20 cellular contexts compared by ENCODE assay signal in the genomic region with DNA sequence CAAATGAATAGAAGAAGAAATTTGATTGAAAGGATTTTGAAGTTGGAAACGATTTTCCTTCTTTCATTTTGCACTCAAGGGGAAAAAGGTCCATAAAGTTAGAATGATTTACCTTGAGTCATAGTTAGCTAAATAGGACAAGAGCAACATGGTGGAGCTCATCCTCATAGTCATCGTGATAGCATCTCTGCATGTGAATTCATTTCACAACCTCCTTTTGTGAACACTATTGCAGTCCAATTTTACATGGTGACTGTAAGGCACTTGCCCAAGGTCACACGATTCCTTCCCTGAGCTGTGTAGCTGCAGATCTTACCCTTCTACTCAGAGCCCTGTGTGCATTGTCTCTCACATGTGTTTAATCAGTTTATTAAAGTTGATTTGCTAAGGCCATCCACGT.
DNase-seq lines count a peak whose midpoint lies in the region; ATAC-seq and TF ChIP-seq lines count a peak whose summit lies in the region.
"Had no signal": no experiment of that assay in that cellular context is flagged by ENCODE, and none has a peak within 500 bp of the region (broad histone marks: within the 10 kb centered on the region; RNA-seq: fewer than 3 reads in every experiment).

No MANE protein-coding gene starts in this region.

- H3K9ac ChIP-seq in SK-N-SH, result no peak overlapping the region
- H3K9ac ChIP-seq in subcutaneous abdominal adipose tissue (ENCODE audit: low read length in 5 of 5), result no peak overlapping the region

- no peak overlapping the region for H3K4me2 ChIP-seq in SK-N-SH

- ATAC-seq in SK-N-SH treated with all-trans-retinoic acid at 6 μM for 48 hours, result no peak
- no peak for ATAC-seq in GM21526 (IDR thresholded peaks at IDR 0.05; ENCODE audit: low FRiP score, unreplicated experiment)
- ATAC-seq in aorta (ENCODE audit: low FRiP score), result no peak
- ATAC-seq: K562 had no signal

- TF ChIP-seq EP300 in SK-N-SH (IDR thresholded peaks at IDR 0.05; ENCODE audit: borderline replicate concordance in 1 of 2, low read depth in 1 of 2, low read length in 1 of 2), result no peak

- no peaks in the 10 kb centered on the region for H3K9me2 ChIP-seq in SK-N-SH

- WGBS in SK-N-SH (ENCODE audit: low lambda C conversion rate), result 67% methylated on average over 4 of the region's 4 CpGs
- 85 to 86% methylated on average over 4 of the region's 4 CpGs for WGBS in aorta, 2 donors

- no peaks in the 10 kb centered on the region for H3F3A ChIP-seq in SK-N-SH (replicated peaks; ENCODE audit: insufficient read depth)

- CTCF ChIA-PET in SK-N-SH (lab: Yijun Ruan, JAX), result interaction anchor here (1.3 to 2.4 kb wide), 3 partner anchors 25 to 133 kb away, joined by 3 to 7 read pairs (median 3); no protein-coding TSS in a partner anchor

- H3K27me3 ChIP-seq in SK-N-SH (ENCODE audit: insufficient read depth) (no peaks in the 10 kb centered on the region), subcutaneous abdominal adipose tissue (ENCODE audit: control insufficient read depth in 5 of 5, insufficient read depth in 4 of 5, low read length in 5 of 5) (no peaks in the 10 kb centered on the region), aorta (ENCODE audit: control insufficient read depth in 1 of 2, insufficient read depth in 2 of 2, low read length in 1 of 2) (no peaks in the 10 kb centered on the region)

- DNase-seq in SK-N-SH (no peak), HT1080 (ENCODE audit: low read depth) (peak; percentile 12), fibroblast of mammary gland (ENCODE audit: low read depth) (peak; percentile 64), glutamatergic neuron (no peak), aorta (no peak)
- DNase-seq: C1 segment of cervical spinal cord; DMS 273 treated with DMSO at 0.1 percent for 48 hours; H7; NCI-H1436; NCI-H2029; NCI-H2171; NCI-H446; NK-92 treated with Interleukin-12 subunit alpha and Interleukin-12 subunit beta, amount 100 ng/mL, for 24 hours; SIG-M5 had no signal

- H3K27ac ChIP-seq in SK-N-SH (ENCODE audit: low read depth in 2 of 2, low read length in 1 of 2) (no peak overlapping the region), subcutaneous abdominal adipose tissue (ENCODE audit: low read depth, low read length) (peak overlapping the region; percentile 32), aorta (ENCODE audit: low read depth in 1 of 2, low read length in 2 of 2) (no peak overlapping the region)
- H3K27ac ChIP-seq: 22Rv1, HL-60 had no signal

- H3K36me3 ChIP-seq in SK-N-SH (replicated peaks in 1 of 2; ENCODE audit: control insufficient read depth in 1 of 2, insufficient read depth in 2 of 2, low read length in 1 of 2) (no peaks in the 10 kb centered on the region), subcutaneous abdominal adipose tissue (ENCODE audit: control insufficient read depth in 5 of 5, insufficient read depth in 5 of 5, low read length in 5 of 5) (no peaks in the 10 kb centered on the region), aorta (ENCODE audit: control insufficient read depth in 1 of 2, insufficient read depth in 2 of 2, low read length in 1 of 2) (no peaks in the 10 kb centered on the region)

- TF ChIP-seq CTCF in SK-N-SH (IDR thresholded peaks at IDR 0.05) (no peak), fibroblast of mammary gland (conservative IDR thresholded peaks at IDR 0.05; ENCODE audit: control insufficient read depth, insufficient read depth, low read depth, low read length) (no peak), glutamatergic neuron (IDR thresholded peaks at IDR 0.05; ENCODE audit: partially characterized antibody, unreplicated experiment) (no peak)

- no peak overlapping the region for H3K4me3 ChIP-seq in SK-N-SH (ENCODE audit: low read depth in 2 of 2, low read length in 1 of 2)
- no peak overlapping the region for H3K4me3 ChIP-seq in fibroblast of mammary gland (ENCODE audit: control insufficient read depth, low read depth, low read length)
- no peak overlapping the region for H3K4me3 ChIP-seq in subcutaneous abdominal adipose tissue (ENCODE audit: low read depth in 1 of 5, low read length in 5 of 5)
- no peak overlapping the region for H3K4me3 ChIP-seq in aorta (ENCODE audit: low read length in 2 of 2)
- H3K4me3 ChIP-seq: K562 had no signal

- no peak overlapping the region for H3K27ac Mint-ChIP-seq in glutamatergic neuron (ENCODE audit: unreplicated experiment)

- no peak overlapping the region for H2AFZ ChIP-seq in SK-N-SH (ENCODE audit: low read depth)

- POLR2A ChIA-PET in SK-N-SH (lab: Yijun Ruan, JAX), result no interaction called here

- H3K4me3 Mint-ChIP-seq in glutamatergic neuron (ENCODE audit: unreplicated experiment), result no peak overlapping the region

- peaks cover 7% of the 10 kb centered on the region for H3K4me1 Mint-ChIP-seq in glutamatergic neuron (ENCODE audit: low read depth, unreplicated experiment)

- H3K9me3 Mint-ChIP-seq in glutamatergic neuron (ENCODE audit: unreplicated experiment), result peaks cover 2% of the 10 kb centered on the region

- no peaks in the 10 kb centered on the region for H4K20me1 ChIP-seq in SK-N-SH (ENCODE audit: insufficient read depth)

- H3K79me2 ChIP-seq in SK-N-SH (ENCODE audit: insufficient read depth), result no peaks in the 10 kb centered on the region; the same call in 1 of the 2 replicates

- peaks cover 0 to 11% of the 10 kb centered on the region in 2 experiments; a peak in 2 of 4 replicates for H3K4me1 ChIP-seq in SK-N-SH (ENCODE audit: control insufficient read depth in 1 of 2, insufficient read depth in 2 of 2, low read depth in 1 of 2, low read length in 1 of 2)
- peaks cover 6 to 20% (median 8%) of the 10 kb centered on the region in 5 donors for H3K4me1 ChIP-seq in subcutaneous abdominal adipose tissue (ENCODE audit: control insufficient read depth in 5 of 5, insufficient read depth in 5 of 5, low read length in 5 of 5)
- peaks cover 5 to 6% of the 10 kb centered on the region in 2 donors for H3K4me1 ChIP-seq in aorta (ENCODE audit: control insufficient read depth in 1 of 2, insufficient read depth in 2 of 2, low read length in 2 of 2)

- no peaks in the 10 kb centered on the region for H3K27me3 Mint-ChIP-seq in glutamatergic neuron (ENCODE audit: unreplicated experiment)

- no peak for TF ChIP-seq RAD21 in SK-N-SH (IDR thresholded peaks at IDR 0.05; ENCODE audit: low read length)

- H3K36me3 Mint-ChIP-seq in glutamatergic neuron (ENCODE audit: unreplicated experiment), result no peaks in the 10 kb centered on the region

- intact Hi-C loops in aorta (cut with DNase I), result no loop called here

- no peaks in the 10 kb centered on the region for H3K9me3 ChIP-seq in SK-N-SH
- H3K9me3 ChIP-seq in subcutaneous abdominal adipose tissue (ENCODE audit: control insufficient read depth in 5 of 5, low read length in 5 of 5), result peaks cover 0 to 2% (median 0%) of the 10 kb centered on the region in 5 donors
- no peaks in the 10 kb centered on the region for H3K9me3 ChIP-seq in aorta (ENCODE audit: control insufficient read depth, low read length)

TF ChIP-seq in SK-N-SH, 30 proteins besides CTCF, POLR2A, EP300 and RAD21:
- no peak for TF ChIP-seq POLR2AphosphoS5 (IDR thresholded peaks at IDR 0.05; ENCODE audit: low read depth, low read length)
- TF ChIP-seq MXI1 (IDR thresholded peaks at IDR 0.05; ENCODE audit: low read depth, low read length), result peak; percentile 46; the same call in 1 of the 2 replicates
TF ChIP-seq in SK-N-SH: peak in this region for 1.

TF ChIP-seq in SK-N-SH treated with all-trans-retinoic acid at 6 μM for 48 hours, 23 proteins besides CTCF, POLR2A, EP300 and RAD21 (continues in another document):
- TF ChIP-seq, protein P1, sequence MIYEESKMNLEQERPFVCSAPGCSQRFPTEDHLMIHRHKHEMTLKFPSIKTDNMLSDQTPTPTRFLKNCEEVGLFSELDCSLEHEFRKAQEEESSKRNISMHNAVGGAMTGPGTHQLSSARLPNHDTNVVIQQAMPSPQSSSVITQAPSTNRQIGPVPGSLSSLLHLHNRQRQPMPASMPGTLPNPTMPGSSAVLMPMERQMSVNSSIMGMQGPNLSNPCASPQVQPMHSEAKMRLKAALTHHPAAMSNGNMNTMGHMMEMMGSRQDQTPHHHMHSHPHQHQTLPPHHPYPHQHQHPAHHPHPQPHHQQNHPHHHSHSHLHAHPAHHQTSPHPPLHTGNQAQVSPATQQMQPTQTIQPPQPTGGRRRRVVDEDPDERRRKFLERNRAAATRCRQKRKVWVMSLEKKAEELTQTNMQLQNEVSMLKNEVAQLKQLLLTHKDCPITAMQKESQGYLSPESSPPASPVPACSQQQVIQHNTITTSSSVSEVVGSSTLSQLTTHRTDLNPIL (CRISPR knock-in tag; IDR thresholded peaks at IDR 0.05; ENCODE audit: low read depth), result no peak
- TF ChIP-seq, protein P2, sequence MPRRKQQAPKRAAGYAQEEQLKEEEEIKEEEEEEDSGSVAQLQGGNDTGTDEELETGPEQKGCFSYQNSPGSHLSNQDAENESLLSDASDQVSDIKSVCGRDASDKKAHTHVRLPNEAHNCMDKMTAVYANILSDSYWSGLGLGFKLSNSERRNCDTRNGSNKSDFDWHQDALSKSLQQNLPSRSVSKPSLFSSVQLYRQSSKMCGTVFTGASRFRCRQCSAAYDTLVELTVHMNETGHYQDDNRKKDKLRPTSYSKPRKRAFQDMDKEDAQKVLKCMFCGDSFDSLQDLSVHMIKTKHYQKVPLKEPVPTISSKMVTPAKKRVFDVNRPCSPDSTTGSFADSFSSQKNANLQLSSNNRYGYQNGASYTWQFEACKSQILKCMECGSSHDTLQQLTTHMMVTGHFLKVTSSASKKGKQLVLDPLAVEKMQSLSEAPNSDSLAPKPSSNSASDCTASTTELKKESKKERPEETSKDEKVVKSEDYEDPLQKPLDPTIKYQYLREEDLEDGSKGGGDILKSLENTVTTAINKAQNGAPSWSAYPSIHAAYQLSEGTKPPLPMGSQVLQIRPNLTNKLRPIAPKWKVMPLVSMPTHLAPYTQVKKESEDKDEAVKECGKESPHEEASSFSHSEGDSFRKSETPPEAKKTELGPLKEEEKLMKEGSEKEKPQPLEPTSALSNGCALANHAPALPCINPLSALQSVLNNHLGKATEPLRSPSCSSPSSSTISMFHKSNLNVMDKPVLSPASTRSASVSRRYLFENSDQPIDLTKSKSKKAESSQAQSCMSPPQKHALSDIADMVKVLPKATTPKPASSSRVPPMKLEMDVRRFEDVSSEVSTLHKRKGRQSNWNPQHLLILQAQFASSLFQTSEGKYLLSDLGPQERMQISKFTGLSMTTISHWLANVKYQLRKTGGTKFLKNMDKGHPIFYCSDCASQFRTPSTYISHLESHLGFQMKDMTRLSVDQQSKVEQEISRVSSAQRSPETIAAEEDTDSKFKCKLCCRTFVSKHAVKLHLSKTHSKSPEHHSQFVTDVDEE (CRISPR knock-in tag; IDR thresholded peaks at IDR 0.05), result no peak
- TF ChIP-seq CSDC2 (CRISPR knock-in tag; IDR thresholded peaks at IDR 0.05), result no peak
- TF ChIP-seq ESRRG (CRISPR knock-in tag; IDR thresholded peaks at IDR 0.05), result no peak

Comparison
In these comparisons a context has a peak if more than half of its experiments do, and no peak if none do; other contexts are left out.
1. DNase-seq: peak in HT1080 (single experiment) and fibroblast of mammary gland (single experiment); none in SK-N-SH (single experiment), glutamatergic neuron (single experiment) and aorta (0 of 2).